1 cellular context compared by ENCODE assay signal in the genomic region with DNA sequence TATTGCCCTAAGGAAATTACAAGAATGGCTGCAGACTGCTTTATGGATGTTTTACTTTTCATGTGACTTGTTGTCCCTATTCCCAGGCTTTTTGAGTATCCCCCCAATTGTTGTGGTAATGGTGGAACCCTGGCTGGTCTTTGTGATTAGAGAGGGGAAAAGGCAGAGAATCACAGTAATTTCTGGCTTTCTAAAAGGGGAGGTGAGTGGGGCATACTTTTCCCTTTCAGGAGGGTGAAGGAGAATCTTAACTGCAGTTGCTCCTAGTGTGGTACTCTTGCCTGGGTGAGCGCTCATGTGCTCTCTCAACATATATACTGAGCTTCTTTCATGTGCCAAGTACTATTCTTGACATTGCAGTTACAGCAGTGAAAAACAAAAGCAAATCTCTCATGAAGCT.
TF ChIP-seq lines count a peak whose summit lies in the region.

No MANE protein-coding gene starts in this region.

TF ChIP-seq in WTC11, 78 proteins besides CTCF, POLR2A, EP300 and RAD21 (continued from another document):
- TF ChIP-seq, protein P1, sequence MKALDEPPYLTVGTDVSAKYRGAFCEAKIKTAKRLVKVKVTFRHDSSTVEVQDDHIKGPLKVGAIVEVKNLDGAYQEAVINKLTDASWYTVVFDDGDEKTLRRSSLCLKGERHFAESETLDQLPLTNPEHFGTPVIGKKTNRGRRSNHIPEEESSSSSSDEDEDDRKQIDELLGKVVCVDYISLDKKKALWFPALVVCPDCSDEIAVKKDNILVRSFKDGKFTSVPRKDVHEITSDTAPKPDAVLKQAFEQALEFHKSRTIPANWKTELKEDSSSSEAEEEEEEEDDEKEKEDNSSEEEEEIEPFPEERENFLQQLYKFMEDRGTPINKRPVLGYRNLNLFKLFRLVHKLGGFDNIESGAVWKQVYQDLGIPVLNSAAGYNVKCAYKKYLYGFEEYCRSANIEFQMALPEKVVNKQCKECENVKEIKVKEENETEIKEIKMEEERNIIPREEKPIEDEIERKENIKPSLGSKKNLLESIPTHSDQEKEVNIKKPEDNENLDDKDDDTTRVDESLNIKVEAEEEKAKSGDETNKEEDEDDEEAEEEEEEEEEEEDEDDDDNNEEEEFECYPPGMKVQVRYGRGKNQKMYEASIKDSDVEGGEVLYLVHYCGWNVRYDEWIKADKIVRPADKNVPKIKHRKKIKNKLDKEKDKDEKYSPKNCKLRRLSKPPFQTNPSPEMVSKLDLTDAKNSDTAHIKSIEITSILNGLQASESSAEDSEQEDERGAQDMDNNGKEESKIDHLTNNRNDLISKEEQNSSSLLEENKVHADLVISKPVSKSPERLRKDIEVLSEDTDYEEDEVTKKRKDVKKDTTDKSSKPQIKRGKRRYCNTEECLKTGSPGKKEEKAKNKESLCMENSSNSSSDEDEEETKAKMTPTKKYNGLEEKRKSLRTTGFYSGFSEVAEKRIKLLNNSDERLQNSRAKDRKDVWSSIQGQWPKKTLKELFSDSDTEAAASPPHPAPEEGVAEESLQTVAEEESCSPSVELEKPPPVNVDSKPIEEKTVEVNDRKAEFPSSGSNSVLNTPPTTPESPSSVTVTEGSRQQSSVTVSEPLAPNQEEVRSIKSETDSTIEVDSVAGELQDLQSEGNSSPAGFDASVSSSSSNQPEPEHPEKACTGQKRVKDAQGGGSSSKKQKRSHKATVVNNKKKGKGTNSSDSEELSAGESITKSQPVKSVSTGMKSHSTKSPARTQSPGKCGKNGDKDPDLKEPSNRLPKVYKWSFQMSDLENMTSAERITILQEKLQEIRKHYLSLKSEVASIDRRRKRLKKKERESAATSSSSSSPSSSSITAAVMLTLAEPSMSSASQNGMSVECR (CRISPR knock-in tag; IDR thresholded peaks at IDR 0.05; ENCODE audit: borderline replicate concordance), result no peak
- TF ChIP-seq IRF2 (CRISPR knock-in tag; IDR thresholded peaks at IDR 0.05; ENCODE audit: borderline replicate concordance, low read depth) (no peak), NR3C1 (CRISPR knock-in tag; conservative IDR thresholded peaks at IDR 0.05; ENCODE audit: low read depth) (no peak), GRHL2 (CRISPR knock-in tag; IDR thresholded peaks at IDR 0.05; ENCODE audit: insufficient replicate concordance, severe bottlenecking) (no peak), KAT7 (CRISPR knock-in tag; IDR thresholded peaks at IDR 0.05; ENCODE audit: borderline replicate concordance) (no peak), TCF7 (CRISPR knock-in tag; IDR thresholded peaks at IDR 0.05; ENCODE audit: low read depth) (no peak), TEAD4 (CRISPR knock-in tag; IDR thresholded peaks at IDR 0.05) (no peak), GTF2I (CRISPR knock-in tag; conservative IDR thresholded peaks at IDR 0.05) (no peak)
- TF ChIP-seq, protein P2, sequence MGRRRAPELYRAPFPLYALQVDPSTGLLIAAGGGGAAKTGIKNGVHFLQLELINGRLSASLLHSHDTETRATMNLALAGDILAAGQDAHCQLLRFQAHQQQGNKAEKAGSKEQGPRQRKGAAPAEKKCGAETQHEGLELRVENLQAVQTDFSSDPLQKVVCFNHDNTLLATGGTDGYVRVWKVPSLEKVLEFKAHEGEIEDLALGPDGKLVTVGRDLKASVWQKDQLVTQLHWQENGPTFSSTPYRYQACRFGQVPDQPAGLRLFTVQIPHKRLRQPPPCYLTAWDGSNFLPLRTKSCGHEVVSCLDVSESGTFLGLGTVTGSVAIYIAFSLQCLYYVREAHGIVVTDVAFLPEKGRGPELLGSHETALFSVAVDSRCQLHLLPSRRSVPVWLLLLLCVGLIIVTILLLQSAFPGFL (CRISPR knock-in tag; IDR thresholded peaks at IDR 0.05; ENCODE audit: borderline replicate concordance), result no peak
- TF ChIP-seq, protein P3, sequence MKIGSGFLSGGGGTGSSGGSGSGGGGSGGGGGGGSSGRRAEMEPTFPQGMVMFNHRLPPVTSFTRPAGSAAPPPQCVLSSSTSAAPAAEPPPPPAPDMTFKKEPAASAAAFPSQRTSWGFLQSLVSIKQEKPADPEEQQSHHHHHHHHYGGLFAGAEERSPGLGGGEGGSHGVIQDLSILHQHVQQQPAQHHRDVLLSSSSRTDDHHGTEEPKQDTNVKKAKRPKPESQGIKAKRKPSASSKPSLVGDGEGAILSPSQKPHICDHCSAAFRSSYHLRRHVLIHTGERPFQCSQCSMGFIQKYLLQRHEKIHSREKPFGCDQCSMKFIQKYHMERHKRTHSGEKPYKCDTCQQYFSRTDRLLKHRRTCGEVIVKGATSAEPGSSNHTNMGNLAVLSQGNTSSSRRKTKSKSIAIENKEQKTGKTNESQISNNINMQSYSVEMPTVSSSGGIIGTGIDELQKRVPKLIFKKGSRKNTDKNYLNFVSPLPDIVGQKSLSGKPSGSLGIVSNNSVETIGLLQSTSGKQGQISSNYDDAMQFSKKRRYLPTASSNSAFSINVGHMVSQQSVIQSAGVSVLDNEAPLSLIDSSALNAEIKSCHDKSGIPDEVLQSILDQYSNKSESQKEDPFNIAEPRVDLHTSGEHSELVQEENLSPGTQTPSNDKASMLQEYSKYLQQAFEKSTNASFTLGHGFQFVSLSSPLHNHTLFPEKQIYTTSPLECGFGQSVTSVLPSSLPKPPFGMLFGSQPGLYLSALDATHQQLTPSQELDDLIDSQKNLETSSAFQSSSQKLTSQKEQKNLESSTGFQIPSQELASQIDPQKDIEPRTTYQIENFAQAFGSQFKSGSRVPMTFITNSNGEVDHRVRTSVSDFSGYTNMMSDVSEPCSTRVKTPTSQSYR (CRISPR knock-in tag; IDR thresholded peaks at IDR 0.05), result no peak
- TF ChIP-seq, protein P4, sequence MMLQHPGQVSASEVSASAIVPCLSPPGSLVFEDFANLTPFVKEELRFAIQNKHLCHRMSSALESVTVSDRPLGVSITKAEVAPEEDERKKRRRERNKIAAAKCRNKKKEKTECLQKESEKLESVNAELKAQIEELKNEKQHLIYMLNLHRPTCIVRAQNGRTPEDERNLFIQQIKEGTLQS (CRISPR knock-in tag; conservative IDR thresholded peaks at IDR 0.05), result no peak
